Comparison of ENCODE assay signal across 16 cellular contexts in the genomic region with DNA sequence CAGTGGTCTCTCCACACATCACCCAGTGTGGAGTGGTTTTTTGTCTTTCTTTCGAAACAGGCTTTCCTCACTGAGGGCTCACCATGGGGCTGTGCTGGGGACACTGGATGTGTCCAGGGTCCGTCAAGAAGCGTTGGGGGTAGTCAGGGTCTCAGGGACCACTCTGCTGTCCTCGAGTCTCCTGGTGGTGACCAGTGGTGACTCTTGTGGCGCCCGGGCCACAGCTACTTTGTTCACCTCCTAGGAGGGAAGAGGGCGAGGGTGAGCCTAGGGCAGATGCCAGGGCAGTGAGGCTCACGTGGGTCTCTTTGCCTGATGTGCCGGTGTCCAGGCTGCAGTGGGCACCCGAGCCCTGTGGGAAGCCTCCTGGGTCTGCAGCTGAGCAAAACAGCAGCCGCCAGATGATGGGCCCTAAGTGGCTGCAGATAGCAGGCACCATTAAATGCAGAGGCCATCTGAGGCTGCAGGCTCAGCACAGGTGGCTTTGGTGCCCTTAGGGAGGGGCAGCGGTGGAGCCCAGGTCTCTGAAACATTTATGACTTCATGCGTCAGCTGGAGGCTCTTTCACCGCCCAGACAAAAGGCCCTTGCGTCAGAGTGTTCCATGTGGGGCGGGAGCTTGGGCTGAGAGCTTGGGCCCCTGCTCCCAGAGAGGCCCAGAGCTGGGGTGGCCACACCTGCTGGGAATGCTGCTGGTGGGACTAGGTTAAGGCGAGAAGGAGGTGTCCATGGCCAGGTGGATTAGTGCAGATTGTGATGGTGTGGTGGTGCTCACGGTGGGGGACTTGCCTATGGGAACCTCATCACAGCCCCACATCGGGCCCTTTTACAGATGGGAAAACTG. TPM values are rescaled to one million over a fixed set of nuclear protein-coding genes. Genes with fewer than 3 reads are reported as not detected.
DNase-seq lines count a peak whose midpoint lies in the region.
"Had no signal": no experiment of that assay in that cellular context is flagged by ENCODE, and none has a peak within 500 bp of the region (broad histone marks: within the 10 kb centered on the region; RNA-seq: fewer than 3 reads in every experiment).

No MANE protein-coding gene starts in this region.

- no peaks in the 10 kb centered on the region for H3K36me3 ChIP-seq in SJCRH30
- H3K36me3 ChIP-seq: vagina had no signal

- peaks cover 9% of the 10 kb centered on the region; the same call in 1 of the 2 replicates for H3K4me1 ChIP-seq in SJCRH30
- H3K4me1 ChIP-seq: parathyroid adenoma, vagina had no signal

- peak; percentile 37 for DNase-seq in activated CD8-positive, alpha-beta memory T cell treated with anti-CD3 and anti-CD28 coated beads, Interleukin-2, amount 50 U/mL, for 48 hours
- DNase-seq in activated CD8-positive, alpha-beta memory T cell treated with anti-CD3 and anti-CD28 coated beads, Interleukin-2, amount 50 U/mL, for 4 hours = no peak
- DNase-seq in SJCRH30 (peak; percentile 43 to 66), left kidney (ENCODE audit: low read depth, low spot score) (peak; percentile 71), ureter (ENCODE audit: low spot score) (peak; percentile 26), anterior cingulate cortex (lab: John Stamatoyannopoulos, UW) (no peak), DMS 273 (lab: John Stamatoyannopoulos, UW; ENCODE audit: unreplicated experiment) (no peak), NCI-H526 treated with DMSO at 0.1 percent for 48 hours (lab: John Stamatoyannopoulos, UW) (no peak)
- DNase-seq: activated naive CD8-positive, alpha-beta T cell treated with anti-CD3 and anti-CD28 coated beads, Interleukin-2, amount 50 U/mL, for 24 hours; cortex of kidney; DMS 273 treated with DMSO at 0.1 percent for 48 hours; mesendoderm; NCI-H2081 treated with DMSO at 0.1 percent for 48 hours had no signal

- H3K4me3 ChIP-seq in SJCRH30 = no peak overlapping the region
- H3K4me3 ChIP-seq: GM12878, vagina had no signal

- no peaks in the 10 kb centered on the region for H3K9me3 ChIP-seq in SJCRH30 (replicated peaks)
- H3K9me3 ChIP-seq: vagina had no signal

- H3K27me3 ChIP-seq in SJCRH30 = no peaks in the 10 kb centered on the region
- H3K27me3 ChIP-seq: vagina had no signal

- peak overlapping the region; percentile 17; the same call in 1 of the 2 replicates for H3K27ac ChIP-seq in SJCRH30
- H3K27ac ChIP-seq: parathyroid adenoma, vagina had no signal

RNA-seq across cellular contexts. Expression of gene KCNQ1, which starts 29.5 kb away (rescaled TPM):
- total RNA-seq in SJCRH30 (2014; rRNA removed; shearing (Covaris generic)) = not detected in 2 replicates
- 63.0 TPM for total RNA-seq in ureter

RNA-seq across cellular contexts. Expression of gene TRPM5, which starts 30.0 kb away (rescaled TPM):
- not detected in 2 replicates for total RNA-seq in SJCRH30 (2014; rRNA removed; shearing (Covaris generic))
- total RNA-seq in ureter = 0.60 TPM
- total RNA-seq: GM12878, vagina had no signal

Comparison
In these comparisons a context has a peak if more than half of its experiments do, and no peak if none do; other contexts are left out.
1. DNase-seq: peak in activated CD8-positive, alpha-beta memory T cell treated with anti-CD3 and anti-CD28 coated beads, Interleukin-2, amount 50 U/mL, for 48 hours (single experiment), SJCRH30 (2 of 2), left kidney (single experiment) and ureter (single experiment); none in activated CD8-positive, alpha-beta memory T cell treated with anti-CD3 and anti-CD28 coated beads, Interleukin-2, amount 50 U/mL, for 4 hours (single experiment), anterior cingulate cortex (0 of 58), DMS 273 (single experiment) and NCI-H526 treated with DMSO at 0.1 percent for 48 hours (single experiment).
2. RNA of gene KCNQ1, which starts 29.5 kb away (total RNA-seq): 63.0 TPM in ureter (single experiment); not detected in SJCRH30; every median in the first group is over 10 times any median in the second.